ENCODE assay signal across 19 cellular contexts in the genomic region with DNA sequence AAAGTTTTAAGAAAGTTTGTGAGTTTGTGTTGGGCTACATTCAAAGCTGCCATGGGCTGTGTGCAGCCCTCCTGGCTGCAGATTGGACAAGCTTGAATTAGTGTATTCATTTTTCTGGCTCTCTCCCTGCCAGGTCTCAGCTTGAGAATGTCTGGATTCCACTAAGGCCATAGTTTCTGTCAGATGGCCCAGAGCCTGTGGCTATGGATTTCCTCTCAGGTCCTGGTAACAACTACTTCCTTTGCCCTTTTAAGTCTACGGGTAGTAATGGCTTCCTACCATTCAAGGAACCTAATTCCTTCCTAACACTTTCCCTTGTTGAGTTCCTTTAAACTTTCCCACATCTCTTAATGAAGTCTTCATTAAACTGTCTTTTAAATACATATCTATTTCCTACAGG.
"Had no signal": no experiment of that assay in that cellular context is flagged by ENCODE, and none has a peak within 500 bp of the region (broad histone marks: within the 10 kb centered on the region; RNA-seq: fewer than 3 reads in every experiment).

No MANE protein-coding gene starts in this region.

- H3K4me3 ChIP-seq: colonic mucosa, gastroesophageal sphincter, heart left ventricle, left ventricle myocardium inferior, suprapubic skin had no signal

- H3K36me3 ChIP-seq: colonic mucosa, gastroesophageal sphincter, heart left ventricle, left ventricle myocardium inferior, suprapubic skin had no signal

- ATAC-seq: activated T-cell treated with anti-CD3 and anti-CD28 coated beads, Interleukin-2, amount 50 U/mL, for 72 hours; gastroesophageal sphincter; heart left ventricle; stimulated activated naive CD8-positive, alpha-beta T cell treated with anti-CD3 and anti-CD28 coated beads, Interleukin-15, amount 100 ng/mL, for 72 hours had no signal

- H3K27me3 ChIP-seq: colonic mucosa had no signal

- H3K4me1 ChIP-seq: colonic mucosa, gastroesophageal sphincter, heart left ventricle, left ventricle myocardium inferior, suprapubic skin had no signal

- H3K9me3 ChIP-seq: colonic mucosa, heart left ventricle, left ventricle myocardium inferior, suprapubic skin had no signal

- H3K27ac ChIP-seq: colonic mucosa, gastroesophageal sphincter, heart left ventricle, left ventricle myocardium inferior, suprapubic skin, VCaP had no signal

- DNase-seq: activated CD4-positive, alpha-beta T cell treated with anti-CD3 and anti-CD28 coated beads, Interleukin-2, amount 50 U/mL, for 1 hour; activated CD4-positive, CD25-positive, alpha-beta regulatory T cell treated with anti-CD3 and anti-CD28 coated beads, Interleukin-2, amount 50 U/mL, for 72 hours; activated effector memory CD4-positive, alpha-beta T cell treated with anti-CD3 and anti-CD28 coated beads, Interleukin-2, amount 50 U/mL, for 16 hours; activated T-cell treated with anti-CD3 and anti-CD28 coated beads, Interleukin-2, amount 50 U/mL, for 72 hours; central memory CD4-positive, alpha-beta T cell; colonic mucosa; heart left ventricle; immature natural killer cell; kidney glomerular epithelial cell; left ventricle myocardium inferior; mammary epithelial cell; midbrain; occipital lobe; stimulated activated CD4-positive, alpha-beta T cell treated with anti-CD3 and anti-CD28 coated beads, Interleukin-1b, Interleukin-23, amount 100 ng/mL, for 48 hours; stimulated activated naive CD8-positive, alpha-beta T cell treated with anti-CD3 and anti-CD28 coated beads, Interleukin-15, amount 100 ng/mL, for 72 hours; T-helper 2 cell had no signal
